Comparison of ENCODE assay signal across 22 cellular contexts in the genomic region with DNA sequence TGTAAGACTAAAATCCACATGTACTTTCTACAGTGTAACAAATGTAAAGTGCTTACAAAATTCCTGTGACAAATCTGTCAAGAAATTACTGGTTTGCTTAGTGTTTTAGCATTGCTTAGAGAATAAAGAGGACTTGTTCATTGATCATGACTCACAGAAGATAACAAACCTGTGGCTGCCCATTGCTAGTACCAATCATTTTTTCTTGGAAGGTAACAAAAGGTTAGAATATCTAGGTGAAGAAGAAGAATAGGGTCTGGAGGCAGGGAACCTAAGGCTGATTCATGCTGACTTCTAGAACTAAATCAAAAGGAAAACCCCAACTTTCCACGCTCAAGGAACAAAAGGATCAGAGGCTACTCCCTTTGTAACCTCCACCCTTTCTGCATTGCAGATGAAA.
"Had no signal": no experiment of that assay in that cellular context is flagged by ENCODE, and none has a peak within 500 bp of the region (broad histone marks: within the 10 kb centered on the region; RNA-seq: fewer than 3 reads in every experiment).

No MANE protein-coding gene starts in this region.

- H3K4me3 Mint-ChIP-seq: immature natural killer cell; naive thymus-derived CD4-positive, alpha-beta T cell had no signal

- DNase-seq: cortex of kidney; dorsolateral prefrontal cortex; effector CD8-positive, alpha-beta T cell; glutamatergic neuron; immature natural killer cell; left colon; left ventricle myocardium superior; naive thymus-derived CD4-positive, alpha-beta T cell; posterior cingulate gyrus; sigmoid colon; stimulated activated CD4-positive, alpha-beta T cell treated with anti-CD3 and anti-CD28 coated beads, Interleukin-2, amount 100 ng/mL, for 24 hours; stimulated activated CD4-positive, alpha-beta T cell treated with anti-CD3 and anti-CD28 coated beads, Interleukin-4, amount 100 ng/mL, for 4 hours; stimulated activated naive CD4-positive, alpha-beta T cell; stomach; substantia nigra; transverse colon had no signal

- H3K4me1 Mint-ChIP-seq: immature natural killer cell; naive thymus-derived CD4-positive, alpha-beta T cell had no signal

- H3K27ac Mint-ChIP-seq: immature natural killer cell; naive thymus-derived CD4-positive, alpha-beta T cell had no signal

- H3K27me3 Mint-ChIP-seq: naive thymus-derived CD4-positive, alpha-beta T cell had no signal

- H3K9me3 Mint-ChIP-seq: immature natural killer cell had no signal

- H3K27ac ChIP-seq: dorsolateral prefrontal cortex, esophagus muscularis mucosa, gastroesophageal sphincter, neutrophil, right atrium auricular region, sigmoid colon, skin epidermis, stomach, thoracic aorta, transverse colon had no signal

- ATAC-seq: gastroesophageal sphincter; left colon; left ventricle myocardium superior; naive thymus-derived CD4-positive, alpha-beta T cell had no signal
